18 cellular contexts compared by ENCODE assay signal in the genomic region with DNA sequence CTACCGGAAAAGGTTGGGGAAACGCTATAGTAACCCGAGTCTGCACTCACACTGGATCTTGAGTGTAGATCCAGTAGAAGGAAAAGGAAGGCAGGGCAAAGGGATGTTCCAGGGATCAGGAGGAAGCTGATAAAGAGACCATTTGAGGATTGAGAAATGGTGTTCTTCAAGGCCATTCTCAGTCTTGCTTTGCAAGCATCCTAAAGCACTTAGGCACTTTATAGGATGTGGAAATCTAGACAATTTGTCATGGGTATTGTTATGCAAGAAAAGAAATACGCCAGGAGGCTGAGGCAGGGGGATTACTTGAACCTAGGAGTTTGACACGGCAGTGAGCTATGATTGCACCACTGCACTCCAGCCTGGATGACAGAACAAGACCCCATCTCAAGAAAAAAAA. TPM values are rescaled to one million over a fixed set of nuclear protein-coding genes. Genes with fewer than 3 reads are reported as not detected.
A peak's percentile ranks its signal among the peaks of the same experiment; 100 is the strongest.
DNase-seq lines count a peak whose midpoint lies in the region; ATAC-seq and TF ChIP-seq lines count a peak whose summit lies in the region.
"Had no signal": no experiment of that assay in that cellular context is flagged by ENCODE, and none has a peak within 500 bp of the region (broad histone marks: within the 10 kb centered on the region; RNA-seq: fewer than 3 reads in every experiment).

No MANE protein-coding gene starts in this region.

- no peaks in the 10 kb centered on the region for H4K20me1 ChIP-seq in PC-9 (ENCODE audit: insufficient read depth)

- no peak for TF ChIP-seq EP300 in tibial nerve (IDR thresholded peaks at IDR 0.05)

- peak overlapping the region; percentile 89; the same call in 1 of the 2 replicates for H3K27ac ChIP-seq in PC-9
- no peak overlapping the region for H3K27ac ChIP-seq in right lobe of liver
- H3K27ac ChIP-seq in tibial nerve: no peak overlapping the region
- no peak overlapping the region for H3K27ac ChIP-seq in coronary artery
- H3K27ac ChIP-seq: HL-60, SJCRH30 had no signal

- peak; percentile 8 for DNase-seq in CD1c-positive myeloid dendritic cell (ENCODE audit: extremely low spot score)
- DNase-seq in HAP-1 (ENCODE audit: low spot score in 2 of 2): peak; percentile 52 to 67
- DNase-seq in PC-9: no peak
- DNase-seq in right lobe of liver: no peak
- no peak for DNase-seq in tibial nerve (ENCODE audit: low spot score in 2 of 2)
- no peak for DNase-seq in coronary artery (ENCODE audit: low spot score)
- DNase-seq in activated CD8-positive, alpha-beta memory T cell treated with anti-CD3 and anti-CD28 coated beads for 24 hours: no peak
- DNase-seq: CD4-positive, alpha-beta T cell; COR-L47; DMS79; KBM-7; NCI-H1417; NCI-H187; NCI-H446; NCI-H526 treated with DMSO at 0.1 percent for 48 hours; SJCRH30 had no signal

- H3K4me1 ChIP-seq in HAP-1 (peaks cover 3% of the 10 kb centered on the region; the same call in 1 of the 2 replicates), PC-9 (replicated peaks; ENCODE audit: insufficient read depth) (peaks cover 28% of the 10 kb centered on the region), right lobe of liver (no peaks in the 10 kb centered on the region), tibial nerve (peaks cover 0 to 15% (median 0%) of the 10 kb centered on the region in 4 donors)

- H3K9me3 ChIP-seq in HAP-1: no peaks in the 10 kb centered on the region
- no peaks in the 10 kb centered on the region for H3K9me3 ChIP-seq in PC-9 (ENCODE audit: insufficient read depth, low read depth)
- H3K9me3 ChIP-seq in right lobe of liver: no peaks in the 10 kb centered on the region
- no peaks in the 10 kb centered on the region for H3K9me3 ChIP-seq in tibial nerve
- H3K9me3 ChIP-seq: SJCRH30 had no signal

- no peaks in the 10 kb centered on the region for H3K79me2 ChIP-seq in PC-9 (ENCODE audit: low read depth)

- TF ChIP-seq CTCF in PC-9 (conservative IDR thresholded peaks at IDR 0.05) (no peak), right lobe of liver (IDR thresholded peaks at IDR 0.05) (no peak), tibial nerve (IDR thresholded peaks at IDR 0.05) (no peak), coronary artery (IDR thresholded peaks at IDR 0.05) (no peak)

- in situ Hi-C loops in HAP-1 (cut with MboI; ENCODE audit: low sequenced_read_pairs): no loop called here

- POLR2A ChIA-PET in PC-9 (lab: Charles Lee; ENCODE audit: unreplicated experiment): no interaction called here

- peaks cover 24% of the 10 kb centered on the region for H3F3A ChIP-seq in PC-9 (ENCODE audit: insufficient read depth, low read depth)

- no peaks in the 10 kb centered on the region for H3K9me2 ChIP-seq in PC-9 (ENCODE audit: insufficient read depth)

- H3K36me3 ChIP-seq in HAP-1 (replicated peaks) (no peaks in the 10 kb centered on the region), PC-9 (ENCODE audit: low read depth) (no peaks in the 10 kb centered on the region), right lobe of liver (no peaks in the 10 kb centered on the region), tibial nerve (no peaks in the 10 kb centered on the region)
- H3K36me3 ChIP-seq: SJCRH30 had no signal

- no TSS peak for BruUV-seq in PC-9 (replicated peaks; lab: Mats Ljungman, UMichigan)

- CTCF ChIA-PET in PC-9 (lab: Charles Lee): interaction anchor here (0.6 kb wide), 1 partner anchor 99 kb away, joined by 4 read pairs; no protein-coding TSS in a partner anchor

- H3K4me3 ChIP-seq in HAP-1 (no peak overlapping the region), PC-9 (no peak overlapping the region), right lobe of liver (no peak overlapping the region), tibial nerve (no peak overlapping the region), coronary artery (no peak overlapping the region)
- H3K4me3 ChIP-seq: SJCRH30 had no signal

- intact Hi-C loops in PC-9 (cut with micrococcal nuclease; ENCODE audit: unreplicated experiment) (loop anchor here (2.0 kb wide), 1 partner anchor 25 kb away; the partner anchor contains the start of gene RPP25), right lobe of liver (cut with DNase I) (no loop called here)

- ATAC-seq in right lobe of liver: peak; percentile 32 to 66 (median 52)
- ATAC-seq: Panc1 had no signal

- 61% methylated on average over 5 of the region's 5 CpGs for WGBS in right lobe of liver (ENCODE audit: insufficient coverage, low coverage, low lambda C conversion rate, missing lambda C conversion rate)
- WGBS in tibial nerve, 2 donors: 60 to 79% methylated on average over 5 of the region's 5 CpGs

- H2AFZ ChIP-seq in PC-9: no peak overlapping the region

- H3K27me3 ChIP-seq in HAP-1 (ENCODE audit: low read depth) (peaks cover 46% of the 10 kb centered on the region), PC-9 (ENCODE audit: insufficient read depth, low read depth) (no peaks in the 10 kb centered on the region), right lobe of liver (no peaks in the 10 kb centered on the region), tibial nerve (no peaks in the 10 kb centered on the region)
- H3K27me3 ChIP-seq: SJCRH30 had no signal

- TF ChIP-seq POLR2A in right lobe of liver (IDR thresholded peaks at IDR 0.05) (no peak), tibial nerve (IDR thresholded peaks at IDR 0.05) (no peak)

- no peak overlapping the region for H3K4me2 ChIP-seq in PC-9

RNA-seq across cellular contexts. Expression of gene SCAMP5, which starts 13.2 kb away (rescaled TPM):
- total RNA-seq in PC-9 (2021): 17.9 and 19.7 TPM in 2 replicates
- 10 to 100 TPM in 3 of 6 experiments, 1 to 10 TPM in 2, under 1 TPM in 1; 0.53 to 15.7 (median 7.7) TPM for total RNA-seq in right lobe of liver
- 10 to 100 TPM in 2 of 4 donors, 1 to 10 TPM in 2; 1.5 to 14.1 (median 8.8) TPM for total RNA-seq in tibial nerve

RNA-seq across cellular contexts. Expression of gene RPP25, which starts 25.6 kb away (rescaled TPM):
- total RNA-seq in PC-9 (2021) (14.9 and 19.6 TPM in 2 replicates), right lobe of liver (1 to 10 TPM; 1.5 to 8.5 (median 2.4) TPM), tibial nerve (10 to 100 TPM; 10.1 to 15.9 (median 13.0) TPM)

RNA-seq across cellular contexts. Expression of gene PPCDC, which starts 41.2 kb away (rescaled TPM):
- total RNA-seq in PC-9 (2021): 23.7 and 24.4 TPM in 2 replicates
- 10 to 100 TPM in 2 of 6 experiments, 1 to 10 TPM in 4; 5.9 to 21.5 (median 8.3) TPM for total RNA-seq in right lobe of liver
- total RNA-seq in tibial nerve: 10 to 100 TPM; 19.8 to 42.5 (median 36.4) TPM

RNA-seq across cellular contexts. Expression of gene COX5A, which starts 44.3 kb away (rescaled TPM):
- total RNA-seq in PC-9 (2021): 177 and 247 TPM in 2 replicates
- 100 to 1,000 TPM; 130 to 169 (median 141) TPM for total RNA-seq in right lobe of liver
- total RNA-seq in tibial nerve: 10 to 100 TPM; 27.8 to 51.3 (median 32.1) TPM

Comparison
In these comparisons a context has a peak if more than half of its experiments do, and no peak if none do; other contexts are left out.
1. DNase-seq: peak in CD1c-positive myeloid dendritic cell (single experiment) and HAP-1 (2 of 2); none in PC-9 (0 of 2), right lobe of liver (0 of 3), tibial nerve (0 of 2), coronary artery (single experiment) and activated CD8-positive, alpha-beta memory T cell treated with anti-CD3 and anti-CD28 coated beads for 24 hours (single experiment).